In the genomic region with DNA sequence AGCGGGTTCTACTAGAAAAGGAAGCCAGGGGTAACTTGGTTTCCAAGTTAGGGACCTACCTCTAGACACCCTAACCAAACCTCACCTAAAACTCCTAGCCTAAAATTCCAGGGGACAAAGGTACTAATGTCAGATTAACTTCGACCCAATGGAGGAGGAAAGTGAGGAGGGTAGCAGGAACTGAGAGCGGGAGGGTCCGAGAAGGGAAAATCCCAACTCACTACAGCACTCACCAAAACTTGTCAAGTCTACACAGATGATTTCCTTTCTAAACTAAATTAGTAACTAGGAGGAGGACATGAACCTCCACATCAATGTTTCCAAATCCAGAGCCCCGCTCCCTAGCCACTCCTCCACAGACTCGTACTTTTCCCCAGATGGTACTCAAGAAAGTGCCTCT, we compare ENCODE assay signal across 22 cellular contexts. TPM values are rescaled to one million over a fixed set of nuclear protein-coding genes. Genes with fewer than 3 reads are reported as not detected.
DNase-seq lines count a peak whose midpoint lies in the region; ATAC-seq, FAIRE-seq and TF ChIP-seq lines count a peak whose summit lies in the region.
"Had no signal": no experiment of that assay in that cellular context is flagged by ENCODE, and none has a peak within 500 bp of the region (broad histone marks: within the 10 kb centered on the region; RNA-seq: fewer than 3 reads in every experiment).

No MANE protein-coding gene starts in this region.

- H3K27me3 Mint-ChIP-seq in activated B cell treated with CpG ODN at 0.5 μM for 24 hours = no peaks in the 10 kb centered on the region
- H3K27me3 Mint-ChIP-seq in activated T-cell treated with anti-CD3 and anti-CD28 coated beads, Interleukin-2, amount 50 U/mL, for 24 hours = no peaks in the 10 kb centered on the region

- intact Hi-C loops in activated B cell treated with CpG ODN at 0.5 μM for 24 hours (cut with micrococcal nuclease) (no loop called here), pancreas (cut with DNase I) (no loop called here), lower leg skin (cut with DNase I; ENCODE audit: low total_unique reads) (no loop called here)

- no peak for FAIRE-seq in pancreas (lab: Jason Lieb, UNC)
- FAIRE-seq: G401.6, HepG2 had no signal

- peaks cover 43% of the 10 kb centered on the region for H3K4me1 Mint-ChIP-seq in activated B cell treated with CpG ODN at 0.5 μM for 24 hours
- H3K4me1 Mint-ChIP-seq in activated T-cell treated with anti-CD3 and anti-CD28 coated beads, Interleukin-2, amount 50 U/mL, for 24 hours (ENCODE audit: low read depth) = peaks cover 48% of the 10 kb centered on the region

- no peaks in the 10 kb centered on the region for H3K27me3 ChIP-seq in pancreas
- H3K27me3 ChIP-seq: Peyer's patch, SJSA1 had no signal

- CTCF ChIA-PET in activated B cell treated with CpG ODN at 0.5 μM for 24 hours (lab: Charles Lee) = no interaction called here

- ATAC-seq in GM21786 (IDR thresholded peaks at IDR 0.05; ENCODE audit: unreplicated experiment) (peak; percentile 42), activated B cell treated with CpG ODN at 0.5 μM for 24 hours (ENCODE audit: low read depth) (no peak), pancreas (no peak)
- ATAC-seq: GM23338 had no signal

- no peak for TF ChIP-seq POLR2A in lower leg skin (IDR thresholded peaks at IDR 0.05)

- H3K4me3 ChIP-seq in GM12865 (ENCODE audit: low read depth, low read length) (no peak overlapping the region), pancreas (no peak overlapping the region), lower leg skin (ENCODE audit: low read depth, poor library complexity, severe bottlenecking) (no peak overlapping the region)
- H3K4me3 ChIP-seq: GM23338, Peyer's patch, SJSA1 had no signal

- peak overlapping the region; percentile 74 for H3K27ac Mint-ChIP-seq in activated B cell treated with CpG ODN at 0.5 μM for 24 hours
- no peak overlapping the region for H3K27ac Mint-ChIP-seq in activated T-cell treated with anti-CD3 and anti-CD28 coated beads, Interleukin-2, amount 50 U/mL, for 24 hours
- H3K27ac Mint-ChIP-seq: GM23338 had no signal

- H3K27ac ChIP-seq in pancreas = peak overlapping the region in 3 of 4 donors; percentile 27 to 59 (median 46)
- H3K27ac ChIP-seq: KMS-11, Peyer's patch, SJSA1 had no signal

- H3K4me3 Mint-ChIP-seq in activated B cell treated with CpG ODN at 0.5 μM for 24 hours = peak overlapping the region; percentile 20
- no peak overlapping the region for H3K4me3 Mint-ChIP-seq in activated T-cell treated with anti-CD3 and anti-CD28 coated beads, Interleukin-2, amount 50 U/mL, for 24 hours
- H3K4me3 Mint-ChIP-seq: GM23338 had no signal

- DNase-seq in GM12865 (ENCODE audit: low read depth) (peak; percentile 12), activated B cell treated with CpG ODN at 0.5 μM for 24 hours (no peak), pancreas (no peak), NCI-H1105 (lab: John Stamatoyannopoulos, UW) (no peak), lower leg skin (ENCODE audit: low spot score in 2 of 2) (no peak), AG20443 (ENCODE audit: low spot score) (no peak)
- no peak for DNase-seq in activated T-cell treated with anti-CD3 and anti-CD28 coated beads, Interleukin-2, amount 50 U/mL, for 24 hours
- DNase-seq: AML-193, DMS 273 treated with DMSO at 0.1 percent for 48 hours, DND-41, HCEC 1CT, NCI-H1436, NCI-H1930, NCI-H345, NCI-H524 treated with DMSO at 0.1 percent for 48 hours, Peyer's patch had no signal

- H3K9me3 ChIP-seq in pancreas = no peaks in the 10 kb centered on the region
- H3K9me3 ChIP-seq: Peyer's patch, SJSA1 had no signal

- POLR2A ChIA-PET in activated B cell treated with CpG ODN at 0.5 μM for 24 hours (lab: Charles Lee) = no interaction called here

- 87 to 88% methylated on average over 6 of the region's 6 CpGs for WGBS in pancreas, 2 donors
- 94 to 96% methylated on average over 6 of the region's 6 CpGs for WGBS in lower leg skin, 2 donors

- H3K36me3 ChIP-seq in pancreas = no peaks in the 10 kb centered on the region
- H3K36me3 ChIP-seq: Peyer's patch had no signal

- H3K9me3 Mint-ChIP-seq in activated B cell treated with CpG ODN at 0.5 μM for 24 hours = no peaks in the 10 kb centered on the region
- no peaks in the 10 kb centered on the region for H3K9me3 Mint-ChIP-seq in activated T-cell treated with anti-CD3 and anti-CD28 coated beads, Interleukin-2, amount 50 U/mL, for 24 hours
- H3K9me3 Mint-ChIP-seq: GM23338 had no signal

- TF ChIP-seq CTCF in GM12865 (IDR thresholded peaks at IDR 0.05; ENCODE audit: insufficient read depth, low read depth, low read length, missing control alignments) = no peak
- no peak for TF ChIP-seq CTCF in activated B cell treated with CpG ODN at 0.5 μM for 24 hours (IDR thresholded peaks at IDR 0.05)
- TF ChIP-seq CTCF in pancreas (IDR thresholded peaks at IDR 0.05) = no peak
- TF ChIP-seq CTCF in lower leg skin (IDR thresholded peaks at IDR 0.05) = no peak

- peaks cover 18% of the 10 kb centered on the region for H3K36me3 Mint-ChIP-seq in activated B cell treated with CpG ODN at 0.5 μM for 24 hours (ENCODE audit: low read depth)
- H3K36me3 Mint-ChIP-seq in activated T-cell treated with anti-CD3 and anti-CD28 coated beads, Interleukin-2, amount 50 U/mL, for 24 hours (ENCODE audit: low read depth) = peaks cover 37% of the 10 kb centered on the region

- peaks cover 22 to 33% (median 26%) of the 10 kb centered on the region in 3 donors for H3K4me1 ChIP-seq in pancreas
- H3K4me1 ChIP-seq: Peyer's patch had no signal

RNA-seq across cellular contexts. Expression of a gene that starts 22.6 kb away (rescaled TPM):
- 53.6 and 56.3 TPM in 2 replicates for total RNA-seq in activated B cell treated with CpG ODN at 0.5 μM for 24 hours
- 10 to 100 TPM; 14.5 to 23.2 (median 21.5) TPM for total RNA-seq in pancreas
- 10 to 100 TPM in 1 of 2 donors, 1 to 10 TPM in 1; 7.9 to 17.4 TPM for polyA plus RNA-seq in pancreas
- 10 to 100 TPM; 27.9 to 39.0 (median 34.5) TPM for total RNA-seq in lower leg skin
